In genomic region chr6:140047321-140047720, GRCh38 we compare ENCODE assay signal across 20 cellular contexts.
DNase-seq lines count a peak whose midpoint lies in the region; ATAC-seq and TF ChIP-seq lines count a peak whose summit lies in the region.
"Had no signal": no experiment of that assay in that cellular context is flagged by ENCODE, and none has a peak within 500 bp of the region (broad histone marks: within the 10 kb centered on the region; RNA-seq: fewer than 3 reads in every experiment).

No MANE protein-coding gene starts in this region.

- dilution Hi-C loops in IMR-90 (cut with HindIII; ENCODE audit: low sequenced_read_pairs, unreplicated experiment): no loop called here

- peaks cover 8% of the 10 kb centered on the region for H3K9me1 ChIP-seq in IMR-90 (ENCODE audit: insufficient read depth, low read length)

- no peak for TF ChIP-seq RAD21 in IMR-90 (IDR thresholded peaks at IDR 0.05; ENCODE audit: low read length)

- no peak for TF ChIP-seq CTCF in GM23338 (conservative IDR thresholded peaks at IDR 0.05; ENCODE audit: low read depth in 2 of 2)
- no peak for TF ChIP-seq CTCF in IMR-90 (conservative IDR thresholded peaks at IDR 0.05; ENCODE audit: low read depth, low read length)

- no peak overlapping the region for H2AFZ ChIP-seq in GM23338
- H2AFZ ChIP-seq in IMR-90 (replicated peaks; ENCODE audit: low read length, poor library complexity): no peak overlapping the region

- no peaks in the 10 kb centered on the region for H3K9me3 ChIP-seq in IMR-90 (ENCODE audit: control insufficient read depth, insufficient read depth, low read length)
- no peaks in the 10 kb centered on the region for H3K9me3 ChIP-seq in SK-N-MC (ENCODE audit: low read depth, low read length)
- no peaks in the 10 kb centered on the region for H3K9me3 ChIP-seq in HAP-1
- H3K9me3 ChIP-seq: BE2C, BLaER1 had no signal

- no peak overlapping the region for H3K14ac ChIP-seq in IMR-90 (replicated peaks; ENCODE audit: low read depth, low read length)

- H3K27me3 Mint-ChIP-seq in GM23338 (ENCODE audit: insufficient read depth, low read depth, poor library complexity): no peaks in the 10 kb centered on the region
- H3K27me3 Mint-ChIP-seq: CD4-positive, CD25-positive, alpha-beta regulatory T cell had no signal

- intact Hi-C loops in IMR-90 (cut with micrococcal nuclease): no loop called here

- H3K9me3 Mint-ChIP-seq in GM23338: no peaks in the 10 kb centered on the region

- no peak for DNase-seq in GM23338 (ENCODE audit: low spot score)
- no peak for DNase-seq in IMR-90
- DNase-seq in SK-N-MC (ENCODE audit: low read depth, low spot score): peak; percentile 96
- no peak for DNase-seq in HAP-1 (ENCODE audit: low spot score in 2 of 2)
- DNase-seq in AG08395 (ENCODE audit: low spot score): no peak
- DNase-seq in DMS53 treated with DMSO at 0.1 percent for 48 hours (lab: John Stamatoyannopoulos, UW; ENCODE audit: unreplicated experiment): no peak
- DNase-seq: 8988T; BE2C; C1 segment of cervical spinal cord; CD4-positive, alpha-beta memory T cell; CD4-positive, CD25-positive, alpha-beta regulatory T cell; CD8-positive, alpha-beta memory T cell; COR-L47; DMS 273 treated with DMSO at 0.1 percent for 48 hours; DMS153; DMS53; DMS79 treated with DMSO at 0.1 percent for 48 hours; GF-D8 had no signal

- H3K56ac ChIP-seq in IMR-90 (ENCODE audit: extremely low read depth, insufficient read depth, low read length): no peak overlapping the region

- in situ Hi-C loops in IMR-90 (cut with MboI; ENCODE audit: low sequenced_read_pairs): loop anchor here (10.0 kb wide), 1 partner anchor 673 kb away; the partner anchor contains the start of gene CITED2
- in situ Hi-C loops in HAP-1 (cut with MboI; ENCODE audit: low sequenced_read_pairs): no loop called here

- H4K8ac ChIP-seq in IMR-90 (ENCODE audit: low read depth in 2 of 2, low read length in 2 of 2): no peak overlapping the region

- H3K9ac ChIP-seq in IMR-90 (ENCODE audit: low read depth, low read length) (no peak overlapping the region), SK-N-MC (ENCODE audit: insufficient read length) (peak overlapping the region; percentile 84)
- H3K9ac ChIP-seq: BLaER1 had no signal

- WGBS in IMR-90 (ENCODE audit: extremely low coverage in 2 of 2, insufficient read length in 1 of 2), 2 experiments: no CpG with 5 or more reads among the region's 1 CpG

- H3K4me2 ChIP-seq in GM23338 (no peak overlapping the region), IMR-90 (ENCODE audit: low read depth, low read length) (no peak overlapping the region)
- H3K4me2 ChIP-seq: BLaER1 had no signal

- no peaks in the 10 kb centered on the region for H3K79me2 ChIP-seq in GM23338 (replicated peaks; ENCODE audit: insufficient read depth)

- no peaks in the 10 kb centered on the region; a peak in 1 of 4 replicates for H3K79me1 ChIP-seq in IMR-90 (ENCODE audit: low read depth in 1 of 2, low read length in 2 of 2)

- no peak overlapping the region for H4K91ac ChIP-seq in IMR-90 (ENCODE audit: insufficient read depth, low read depth, low read length)

- POLR2A ChIA-PET in IMR-90 (lab: Charles Lee; ENCODE audit: unreplicated experiment): no interaction called here

- no peak for ATAC-seq in GM23338
- no peak for ATAC-seq in IMR-90 (ENCODE audit: low read depth)

- CTCF ChIA-PET in IMR-90 (lab: Yijun Ruan, JAX): no interaction called here

- no peaks in the 10 kb centered on the region for H3K36me3 Mint-ChIP-seq in GM23338 (ENCODE audit: low read depth)
- H3K36me3 Mint-ChIP-seq: CD14-positive monocyte; CD4-positive, alpha-beta memory T cell; CD4-positive, CD25-positive, alpha-beta regulatory T cell; CD8-positive, alpha-beta memory T cell had no signal

- H3K4me3 ChIP-seq in GM23338: no peak overlapping the region
- H3K4me3 ChIP-seq in IMR-90 (ENCODE audit: insufficient read depth, low read depth, low read length): no peak overlapping the region
- H3K4me3 ChIP-seq in SK-N-MC: peak overlapping the region; percentile 41
- no peak overlapping the region for H3K4me3 ChIP-seq in HAP-1
- H3K4me3 ChIP-seq: BLaER1 had no signal

- no peak overlapping the region for H4K5ac ChIP-seq in IMR-90 (ENCODE audit: low read depth, low read length)

- H4K20me1 ChIP-seq in GM23338 (replicated peaks; ENCODE audit: insufficient read depth) (no peaks in the 10 kb centered on the region), IMR-90 (ENCODE audit: insufficient read depth, low read length) (no peaks in the 10 kb centered on the region)
- H4K20me1 ChIP-seq: BLaER1 had no signal

- no TSS peak for BruUV-seq in IMR-90 (replicated peaks; lab: Mats Ljungman, UMichigan)

- no peaks in the 10 kb centered on the region for H3F3A ChIP-seq in GM23338 (replicated peaks; ENCODE audit: low read depth)

- H3K4ac ChIP-seq in IMR-90 (ENCODE audit: low read depth, low read length): no peak overlapping the region

- H3K27me3 ChIP-seq in GM23338 (ENCODE audit: insufficient read depth) (no peaks in the 10 kb centered on the region), IMR-90 (ENCODE audit: control insufficient read depth, insufficient read depth, low read length) (no peaks in the 10 kb centered on the region), HAP-1 (ENCODE audit: low read depth) (no peaks in the 10 kb centered on the region)
- H3K27me3 ChIP-seq: BE2C, BLaER1 had no signal

- peaks cover 31% of the 10 kb centered on the region for H3K4me1 Mint-ChIP-seq in GM23338
- H3K4me1 Mint-ChIP-seq: CD4-positive, CD25-positive, alpha-beta regulatory T cell had no signal

- H3K18ac ChIP-seq in IMR-90 (ENCODE audit: low read depth, low read length): no peak overlapping the region

- H3K4me3 Mint-ChIP-seq in GM23338: no peak overlapping the region
- H3K4me3 Mint-ChIP-seq: CD14-positive monocyte; CD4-positive, alpha-beta memory T cell; CD4-positive, CD25-positive, alpha-beta regulatory T cell; CD8-positive, alpha-beta memory T cell had no signal

- H2AK9ac ChIP-seq in IMR-90 (replicated peaks; ENCODE audit: low read depth, low read length, poor library complexity): no peak overlapping the region

- H3K4me1 ChIP-seq in GM23338 (ENCODE audit: insufficient read depth) (peaks cover 28% of the 10 kb centered on the region), IMR-90 (ENCODE audit: control insufficient read depth, insufficient read depth, low read length) (peaks cover 13% of the 10 kb centered on the region), HAP-1 (no peaks in the 10 kb centered on the region)

- no peak overlapping the region for H2BK5ac ChIP-seq in IMR-90 (ENCODE audit: low read depth, low read length, poor library complexity, severe bottlenecking)

- no peak overlapping the region for H3K23ac ChIP-seq in IMR-90 (ENCODE audit: low read depth, low read length)

- H3K36me3 ChIP-seq in GM23338 (ENCODE audit: insufficient read depth) (no peaks in the 10 kb centered on the region), IMR-90 (ENCODE audit: control insufficient read depth, insufficient read depth, low read length) (no peaks in the 10 kb centered on the region), SK-N-MC (ENCODE audit: insufficient read depth, low read length) (peaks cover 9% of the 10 kb centered on the region; the same call in 1 of the 2 replicates), HAP-1 (replicated peaks) (no peaks in the 10 kb centered on the region)
- H3K36me3 ChIP-seq: BE2C, BLaER1 had no signal

- H3K27ac Mint-ChIP-seq in GM23338: peak overlapping the region; percentile 74; the same call in 1 of the 2 replicates
- H3K27ac Mint-ChIP-seq: CD4-positive, alpha-beta memory T cell; CD4-positive, CD25-positive, alpha-beta regulatory T cell had no signal

- TF ChIP-seq POLR2A in IMR-90 (IDR thresholded peaks at IDR 0.05; ENCODE audit: low read depth, low read length): no peak

- H3K27ac ChIP-seq in GM23338 (ENCODE audit: low read depth) (no peak overlapping the region), IMR-90 (ENCODE audit: insufficient read depth, low read length) (no peak overlapping the region), SK-N-MC (peak overlapping the region; percentile 100)
- H3K27ac ChIP-seq: BLaER1 had no signal

- no peak overlapping the region; the same call in 1 of the 2 replicates for H2BK20ac ChIP-seq in IMR-90 (ENCODE audit: low read depth, low read length)

- H2AK5ac ChIP-seq in IMR-90 (ENCODE audit: low read depth, low read length): peak overlapping the region; percentile 60; the same call in 1 of the 2 replicates

- no peaks in the 10 kb centered on the region for H3K9me2 ChIP-seq in GM23338 (ENCODE audit: insufficient read depth)

- no peak overlapping the region for H2BK15ac ChIP-seq in IMR-90 (ENCODE audit: low read depth, low read length)

- no peak overlapping the region for H2BK120ac ChIP-seq in IMR-90 (ENCODE audit: low read depth, low read length)

TF ChIP-seq in GM23338, 12 proteins besides CTCF, POLR2A, EP300 and RAD21 (continues in another document):
- no peak for TF ChIP-seq STAT1 (IDR thresholded peaks at IDR 0.05; ENCODE audit: unreplicated experiment)
- TF ChIP-seq ZNF331 (CRISPR knock-in tag; IDR thresholded peaks at IDR 0.05; ENCODE audit: low read depth): no peak
- no peak for TF ChIP-seq EZH2 (IDR thresholded peaks at IDR 0.05; ENCODE audit: low read depth, unreplicated experiment)

TF ChIP-seq in IMR-90, 13 proteins besides CTCF, POLR2A, EP300 and RAD21 (continues in another document):
- TF ChIP-seq USF2 (IDR thresholded peaks at IDR 0.05; ENCODE audit: low read depth, low read length) (no peak), SMC3 (IDR thresholded peaks at IDR 0.05; ENCODE audit: low read depth, low read length) (no peak), ELK1 (IDR thresholded peaks at IDR 0.05; ENCODE audit: borderline replicate concordance, low read depth, low read length) (no peak), RCOR1 (IDR thresholded peaks at IDR 0.05; ENCODE audit: insufficient replicate concordance, low read length) (no peak), MAFK (IDR thresholded peaks at IDR 0.05; ENCODE audit: low read depth, low read length) (no peak), MAZ (IDR thresholded peaks at IDR 0.05; ENCODE audit: borderline replicate concordance, low read depth, low read length) (no peak), FOS (IDR thresholded peaks at IDR 0.05; ENCODE audit: low read depth, low read length) (no peak)
